2 cellular contexts compared by ENCODE assay signal in genomic region chr10:43233601-43234430, GRCh38.
TF ChIP-seq lines count a peak whose summit lies in the region.

No MANE protein-coding gene starts in this region.

TF ChIP-seq in IMR-90, 13 proteins besides CTCF, POLR2A, EP300 and RAD21:
- no peak for TF ChIP-seq FOS (IDR thresholded peaks at IDR 0.05; ENCODE audit: low read depth, low read length)
- TF ChIP-seq SMC3 (IDR thresholded peaks at IDR 0.05; ENCODE audit: low read depth, low read length), result no peak
- TF ChIP-seq MXI1 (IDR thresholded peaks at IDR 0.05; ENCODE audit: borderline replicate concordance, low read depth, low read length), result no peak
- no peak for TF ChIP-seq RCOR1 (IDR thresholded peaks at IDR 0.05; ENCODE audit: insufficient replicate concordance, low read length)
- no peak for TF ChIP-seq MAZ (IDR thresholded peaks at IDR 0.05; ENCODE audit: borderline replicate concordance, low read depth, low read length)
- TF ChIP-seq USF2 (IDR thresholded peaks at IDR 0.05; ENCODE audit: low read depth, low read length), result no peak
- no peak for TF ChIP-seq NFE2L2 (IDR thresholded peaks at IDR 0.05; ENCODE audit: low read depth, low read length)
- no peak for TF ChIP-seq ELK1 (IDR thresholded peaks at IDR 0.05; ENCODE audit: borderline replicate concordance, low read depth, low read length)
- TF ChIP-seq BHLHE40 (IDR thresholded peaks at IDR 0.05; ENCODE audit: low read depth, low read length), result no peak
- TF ChIP-seq MAFK (IDR thresholded peaks at IDR 0.05; ENCODE audit: low read depth, low read length), result no peak
- TF ChIP-seq RFX5 (IDR thresholded peaks at IDR 0.05; ENCODE audit: low read depth, low read length), result no peak
- TF ChIP-seq CEBPB (IDR thresholded peaks at IDR 0.05; ENCODE audit: low read depth, low read length), result no peak
- no peak for TF ChIP-seq CHD1 (IDR thresholded peaks at IDR 0.05; ENCODE audit: low read depth, low read length)

TF ChIP-seq in H1, 55 proteins besides CTCF, POLR2A, EP300 and RAD21:
- TF ChIP-seq RFX5 (IDR thresholded peaks at IDR 0.05; ENCODE audit: borderline replicate concordance, low read depth, low read length) (no peak), E2F6 (IDR thresholded peaks at IDR 0.05) (0 out of 2 replicates have a peak, but pooled peaks have one; percentile 31), CHD1 (IDR thresholded peaks at IDR 0.05; ENCODE audit: low read depth, low read length) (no peak)
